11 cellular contexts compared by ENCODE assay signal in genomic region chr11:110432713-110433392, GRCh38. TPM values are rescaled to one million over a fixed set of nuclear protein-coding genes. Genes with fewer than 3 reads are reported as not detected.
DNase-seq lines count a peak whose midpoint lies in the region; ATAC-seq and TF ChIP-seq lines count a peak whose summit lies in the region.
"Had no signal": no experiment of that assay in that cellular context is flagged by ENCODE, and none has a peak within 500 bp of the region (broad histone marks: within the 10 kb centered on the region; RNA-seq: fewer than 3 reads in every experiment).

No MANE protein-coding gene starts in this region.

- H3K4me3 ChIP-seq in ACC112 (ENCODE audit: low read depth, low read length) (peak overlapping the region; percentile 51), hepatocyte (no peak overlapping the region)

- H3K79me2 ChIP-seq in ACC112 (ENCODE audit: control insufficient read depth, insufficient read depth, low read length, unreplicated experiment) (peaks cover 62% of the 10 kb centered on the region), hepatocyte (peaks cover 70% of the 10 kb centered on the region)

- DNase-seq in ELF-1 (ENCODE audit: low read depth, low spot score) (peak; percentile 2), T-helper 17 cell (no peak), hepatocyte (ENCODE audit: low spot score) (no peak)
- DNase-seq: DMS153; effector memory CD4-positive, alpha-beta T cell; psoas muscle had no signal

- peak overlapping the region; percentile 15 for H3K4me3 Mint-ChIP-seq in T-helper 17 cell

- H4K20me1 ChIP-seq in hepatocyte (ENCODE audit: insufficient read depth, poor library complexity, severe bottlenecking) = peaks cover 38% of the 10 kb centered on the region

- no peak overlapping the region for H2AFZ ChIP-seq in ACC112 (ENCODE audit: low read length, unreplicated experiment)
- no peak overlapping the region for H2AFZ ChIP-seq in hepatocyte

- peaks cover 9% of the 10 kb centered on the region; the same call in 1 of the 2 replicates for H3K36me3 ChIP-seq in ACC112 (ENCODE audit: insufficient read depth, low read length)
- H3K36me3 ChIP-seq in hepatocyte (replicated peaks; ENCODE audit: insufficient read depth, low read depth) = no peaks in the 10 kb centered on the region

- 76% methylated on average over 7 of the region's 7 CpGs for whole genome bisulfite sequencing in hepatocyte (ENCODE audit: low lambda C conversion rate, missing lambda C conversion rate)

- H3K4me1 ChIP-seq in ACC112 (ENCODE audit: control insufficient read depth, insufficient read depth, low read length, unreplicated experiment) (peaks cover 38% of the 10 kb centered on the region), hepatocyte (ENCODE audit: insufficient read depth) (peaks cover 19% of the 10 kb centered on the region)

- H3K27me3 Mint-ChIP-seq in T-helper 17 cell = no peaks in the 10 kb centered on the region

- H3K27ac ChIP-seq in ACC112 (ENCODE audit: low read depth, low read length) (peak overlapping the region; percentile 22), hepatocyte (peak overlapping the region; percentile 97)
- H3K27ac ChIP-seq: psoas muscle had no signal

- H3K4me2 ChIP-seq in hepatocyte = peak overlapping the region; percentile 95

- peak; percentile 23 for TF ChIP-seq CTCF in hepatocyte (IDR thresholded peaks at IDR 0.05; ENCODE audit: poor library complexity)

- peak overlapping the region; percentile 65 for H3K27ac Mint-ChIP-seq in T-helper 17 cell

- no peaks in the 10 kb centered on the region for H3K9me3 ChIP-seq in T-helper 17 cell (ENCODE audit: control insufficient read depth, low read length, poor library complexity, severe bottlenecking)
- no peaks in the 10 kb centered on the region for H3K9me3 ChIP-seq in hepatocyte (ENCODE audit: low read depth)
- H3K9me3 ChIP-seq: psoas muscle had no signal

- no peaks in the 10 kb centered on the region for H3K9me2 ChIP-seq in hepatocyte (replicated peaks; ENCODE audit: insufficient read depth)

- H3K4me1 Mint-ChIP-seq in T-helper 17 cell = peaks cover 50% of the 10 kb centered on the region

- peaks cover 4% of the 10 kb centered on the region for H3K36me3 Mint-ChIP-seq in T-helper 17 cell (ENCODE audit: low read depth)

- ATAC-seq in T-helper 17 cell (no peak), HG03432 (IDR thresholded peaks at IDR 0.05; ENCODE audit: unreplicated experiment) (no peak), HG02610 (IDR thresholded peaks at IDR 0.05; ENCODE audit: unreplicated experiment) (no peak), HG02884 (IDR thresholded peaks at IDR 0.05; ENCODE audit: unreplicated experiment) (no peak), HG03095 (IDR thresholded peaks at IDR 0.05; ENCODE audit: unreplicated experiment) (no peak)
- ATAC-seq: psoas muscle had no signal

- H3K27me3 ChIP-seq in ACC112 (ENCODE audit: insufficient read depth, low read length) (no peaks in the 10 kb centered on the region), hepatocyte (no peaks in the 10 kb centered on the region)

RNA-seq across cellular contexts. Expression of gene FDX1, which starts 3.1 kb away (rescaled TPM):
- 10 to 100 TPM; 12.0 to 12.1 TPM for total RNA-seq in T-helper 17 cell
- 41.6 and 45.4 TPM in 2 replicates for total RNA-seq in hepatocyte
- polyA plus RNA-seq in hepatocyte = 28.2 and 42.5 TPM in 2 replicates
